ENCODE assay signal across 10 cellular contexts in the genomic region with DNA sequence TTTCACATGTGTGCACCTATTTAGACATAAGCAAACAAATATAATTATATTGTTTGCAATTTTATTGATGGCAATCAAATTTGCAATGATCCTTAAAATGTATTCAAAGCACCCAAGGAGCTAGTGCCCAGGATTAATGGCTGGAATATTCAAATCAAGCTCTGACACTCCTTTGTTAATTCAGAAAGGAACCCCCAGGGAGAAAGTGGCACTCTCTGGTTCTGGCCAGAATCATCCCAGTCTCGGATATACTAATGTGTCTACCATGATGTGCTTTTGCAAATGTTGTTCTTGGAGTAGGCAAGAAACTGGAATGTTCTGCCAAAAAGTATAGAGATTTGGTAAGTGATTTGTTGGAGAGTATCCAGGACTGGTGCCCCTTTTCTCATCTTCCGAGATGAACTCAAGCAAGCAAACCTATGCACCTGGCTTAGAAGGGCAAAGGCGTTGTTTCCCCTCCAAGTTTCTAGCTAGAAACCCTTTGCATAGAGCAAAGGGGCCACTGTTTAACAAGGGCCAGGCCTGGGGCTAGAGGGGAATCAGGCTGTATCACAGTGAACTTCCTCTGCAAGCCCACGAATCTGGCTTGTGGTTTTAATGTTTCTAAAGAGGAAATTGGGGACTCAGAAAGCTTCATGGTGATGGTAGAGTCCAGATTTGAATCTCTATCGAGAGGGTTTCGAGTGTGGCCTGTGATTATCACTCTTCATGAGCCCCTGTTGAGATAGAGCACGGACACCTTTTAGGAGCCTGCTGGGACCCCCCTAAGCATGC.
DNase-seq lines count a peak whose midpoint lies in the region; ATAC-seq and TF ChIP-seq lines count a peak whose summit lies in the region.
"Had no signal": no experiment of that assay in that cellular context is flagged by ENCODE, and none has a peak within 500 bp of the region (broad histone marks: within the 10 kb centered on the region; RNA-seq: fewer than 3 reads in every experiment).

No MANE protein-coding gene starts in this region.

- no peak for TF ChIP-seq CTCF in activated CD8-positive, alpha-beta T cell treated with anti-CD3 and anti-CD28 coated beads for 36 hours (IDR thresholded peaks at IDR 0.05)
- TF ChIP-seq CTCF in progenitor cell of endocrine pancreas (IDR thresholded peaks at IDR 0.05; ENCODE audit: unreplicated experiment): no peak

- H4K8ac ChIP-seq in trophoblast cell (ENCODE audit: low read depth, low read length): no peak overlapping the region

- H3K4me2 ChIP-seq in trophoblast cell (ENCODE audit: low read length): no peak overlapping the region

- no peaks in the 10 kb centered on the region for H3K36me3 ChIP-seq in trophoblast cell (ENCODE audit: control insufficient read depth in 1 of 2, insufficient read depth in 2 of 2, low read length in 2 of 2)
- H3K36me3 ChIP-seq: thoracic aorta had no signal

- H4K91ac ChIP-seq in trophoblast cell (ENCODE audit: low read depth, low read length): no peak overlapping the region

- H3K9me3 Mint-ChIP-seq in stimulated activated naive CD8-positive, alpha-beta T cell treated with anti-CD3 and anti-CD28 coated beads, Interleukin-15, amount 100 ng/mL, for 72 hours: peaks cover 0 to 18% of the 10 kb centered on the region in 2 donors
- peaks cover 8% of the 10 kb centered on the region for H3K9me3 Mint-ChIP-seq in activated CD8-positive, alpha-beta T cell treated with anti-CD3 and anti-CD28 coated beads for 36 hours
- no peaks in the 10 kb centered on the region for H3K9me3 Mint-ChIP-seq in progenitor cell of endocrine pancreas (ENCODE audit: low read depth)

- H3K4ac ChIP-seq in trophoblast cell (ENCODE audit: low read depth, low read length): no peak overlapping the region

- H3K18ac ChIP-seq in trophoblast cell (ENCODE audit: low read length): no peak overlapping the region

- intact Hi-C loops in activated CD8-positive, alpha-beta T cell treated with anti-CD3 and anti-CD28 coated beads for 36 hours (cut with micrococcal nuclease): no loop called here

- H3K27me3 Mint-ChIP-seq in stimulated activated naive CD8-positive, alpha-beta T cell treated with anti-CD3 and anti-CD28 coated beads, Interleukin-15, amount 100 ng/mL, for 72 hours: no peaks in the 10 kb centered on the region
- H3K27me3 Mint-ChIP-seq in activated CD8-positive, alpha-beta T cell treated with anti-CD3 and anti-CD28 coated beads for 36 hours: peaks cover 1% of the 10 kb centered on the region
- no peaks in the 10 kb centered on the region for H3K27me3 Mint-ChIP-seq in progenitor cell of endocrine pancreas

- no peak overlapping the region for H3K27ac ChIP-seq in trophoblast cell (ENCODE audit: low read depth, low read length)
- H3K27ac ChIP-seq: psoas muscle, thoracic aorta had no signal

- H2BK5ac ChIP-seq in trophoblast cell (ENCODE audit: low read depth, low read length, poor library complexity): no peak overlapping the region

- H3K4me1 Mint-ChIP-seq in stimulated activated naive CD8-positive, alpha-beta T cell treated with anti-CD3 and anti-CD28 coated beads, Interleukin-15, amount 100 ng/mL, for 72 hours: peaks cover 32% of the 10 kb centered on the region
- peaks cover 22% of the 10 kb centered on the region for H3K4me1 Mint-ChIP-seq in activated CD8-positive, alpha-beta T cell treated with anti-CD3 and anti-CD28 coated beads for 36 hours (ENCODE audit: low read depth)
- peaks cover 3% of the 10 kb centered on the region for H3K4me1 Mint-ChIP-seq in progenitor cell of endocrine pancreas (ENCODE audit: low read depth)

- no peaks in the 10 kb centered on the region for H3K27me3 ChIP-seq in trophoblast cell (ENCODE audit: insufficient read depth, low read length)

- peak; percentile 43 for ATAC-seq in stimulated activated naive CD8-positive, alpha-beta T cell treated with anti-CD3 and anti-CD28 coated beads, Interleukin-15, amount 100 ng/mL, for 72 hours
- ATAC-seq in stimulated activated naive CD8-positive, alpha-beta T cell treated with anti-CD3 and anti-CD28 coated beads, Interleukin-15, Interleukin-2, amounts not matched to agents 100 U/mL and 50 U/mL, for 24 hours: no peak
- peak; percentile 37 for ATAC-seq in activated CD8-positive, alpha-beta T cell treated with anti-CD3 and anti-CD28 coated beads for 36 hours
- ATAC-seq: psoas muscle had no signal

- no peaks in the 10 kb centered on the region for H3K36me3 Mint-ChIP-seq in activated CD8-positive, alpha-beta T cell treated with anti-CD3 and anti-CD28 coated beads for 36 hours (ENCODE audit: low read depth)
- H3K36me3 Mint-ChIP-seq in progenitor cell of endocrine pancreas (ENCODE audit: insufficient read depth): no peaks in the 10 kb centered on the region

- H3K79me1 ChIP-seq in trophoblast cell (ENCODE audit: low read length): no peaks in the 10 kb centered on the region

- peaks cover 2% of the 10 kb centered on the region for H3K9me3 ChIP-seq in trophoblast cell (ENCODE audit: insufficient read depth, low read depth, low read length)
- H3K9me3 ChIP-seq: psoas muscle, thoracic aorta had no signal

- H3K27ac Mint-ChIP-seq in stimulated activated naive CD8-positive, alpha-beta T cell treated with anti-CD3 and anti-CD28 coated beads, Interleukin-15, amount 100 ng/mL, for 72 hours: peak overlapping the region in 1 of 2 donors; percentile 49
- no peak overlapping the region for H3K27ac Mint-ChIP-seq in activated CD8-positive, alpha-beta T cell treated with anti-CD3 and anti-CD28 coated beads for 36 hours
- no peak overlapping the region for H3K27ac Mint-ChIP-seq in progenitor cell of endocrine pancreas

- H3K4me3 Mint-ChIP-seq in stimulated activated naive CD8-positive, alpha-beta T cell treated with anti-CD3 and anti-CD28 coated beads, Interleukin-15, amount 100 ng/mL, for 72 hours: no peak overlapping the region
- no peak overlapping the region for H3K4me3 Mint-ChIP-seq in activated CD8-positive, alpha-beta T cell treated with anti-CD3 and anti-CD28 coated beads for 36 hours
- H3K4me3 Mint-ChIP-seq in progenitor cell of endocrine pancreas (ENCODE audit: low read depth): no peak overlapping the region

- POLR2A ChIA-PET in activated CD8-positive, alpha-beta T cell treated with anti-CD3 and anti-CD28 coated beads for 36 hours (lab: Charles Lee): no interaction called here

- no peak overlapping the region for H4K12ac ChIP-seq in trophoblast cell (ENCODE audit: low read depth, low read length)

- no peak overlapping the region for H2AK5ac ChIP-seq in trophoblast cell (ENCODE audit: low read length)

- no peak overlapping the region for H2BK12ac ChIP-seq in trophoblast cell (ENCODE audit: low read length)

- H2AFZ ChIP-seq in trophoblast cell (ENCODE audit: insufficient read depth, low read length, poor library complexity): no peak overlapping the region

- no peak overlapping the region for H3K23ac ChIP-seq in trophoblast cell (ENCODE audit: low read length)

- H3K79me2 ChIP-seq in trophoblast cell (ENCODE audit: control insufficient read depth, insufficient read depth, low read length, poor library complexity): no peaks in the 10 kb centered on the region

- H3K14ac ChIP-seq in trophoblast cell (ENCODE audit: low read length): no peak overlapping the region

- no CpG with 5 or more reads among the region's 7 CpGs for WGBS in trophoblast cell (ENCODE audit: extremely low coverage, insufficient coverage, insufficient read length)

- H2BK120ac ChIP-seq in trophoblast cell (ENCODE audit: insufficient read depth, low read length, poor library complexity): no peak overlapping the region

- H3K4me3 ChIP-seq in Jurkat, Clone E6-1 (ENCODE audit: low read length): no peak overlapping the region
- H3K4me3 ChIP-seq in trophoblast cell (ENCODE audit: low read depth, low read length): no peak overlapping the region
- H3K4me3 ChIP-seq: psoas muscle, thoracic aorta had no signal

- CTCF ChIA-PET in activated CD8-positive, alpha-beta T cell treated with anti-CD3 and anti-CD28 coated beads for 36 hours (lab: Charles Lee): no interaction called here

- no peak overlapping the region for H3K9ac ChIP-seq in trophoblast cell (ENCODE audit: low read length)

- H3K4me1 ChIP-seq in trophoblast cell (ENCODE audit: control insufficient read depth in 1 of 2, insufficient read depth in 2 of 2, low read length in 2 of 2): peaks cover 0 to 2% of the 10 kb centered on the region in 2 experiments
- H3K4me1 ChIP-seq: psoas muscle had no signal

- no peak for DNase-seq in stimulated activated naive CD8-positive, alpha-beta T cell treated with anti-CD3 and anti-CD28 coated beads, Interleukin-15, amount 100 ng/mL, for 72 hours
- no peak for DNase-seq in stimulated activated naive CD8-positive, alpha-beta T cell treated with anti-CD3 and anti-CD28 coated beads, Interleukin-15, Interleukin-2, amounts not matched to agents 100 U/mL and 50 U/mL, for 24 hours
- DNase-seq in Jurkat, Clone E6-1 (ENCODE audit: low read depth, low spot score): peak; percentile 21
- DNase-seq in activated CD8-positive, alpha-beta T cell treated with anti-CD3 and anti-CD28 coated beads for 36 hours: peak; percentile 28
- DNase-seq in progenitor cell of endocrine pancreas (ENCODE audit: low spot score, unreplicated experiment) (no peak), GDM1 (lab: John Stamatoyannopoulos, UW) (no peak), trophoblast cell (no peak), NCI-H2081 (lab: John Stamatoyannopoulos, UW) (no peak)
- DNase-seq: psoas muscle had no signal

Comparison
In these comparisons a context has a peak if more than half of its experiments do, and no peak if none do; other contexts are left out.
1. DNase-seq: peak in Jurkat, Clone E6-1 (single experiment) and activated CD8-positive, alpha-beta T cell treated with anti-CD3 and anti-CD28 coated beads for 36 hours (single experiment); none in stimulated activated naive CD8-positive, alpha-beta T cell treated with anti-CD3 and anti-CD28 coated beads, Interleukin-15, amount 100 ng/mL, for 72 hours (0 of 2), stimulated activated naive CD8-positive, alpha-beta T cell treated with anti-CD3 and anti-CD28 coated beads, Interleukin-15, Interleukin-2, amounts not matched to agents 100 U/mL and 50 U/mL, for 24 hours (single experiment), progenitor cell of endocrine pancreas (single experiment), GDM1 (single experiment), trophoblast cell (0 of 2) and NCI-H2081 (0 of 2).